In genomic region chr17:8628609-8629169, GRCh38 we compare ENCODE assay signal across 1 cellular context.
A peak's percentile ranks its signal among the peaks of the same experiment; 100 is the strongest.
TF ChIP-seq lines count a peak whose summit lies in the region.

No MANE protein-coding gene starts in this region.

TF ChIP-seq in K562, 482 proteins besides CTCF, POLR2A, EP300 and RAD21 (continued from another document and continues in another):
- no peak for TF ChIP-seq PHTF2 (CRISPR knock-in tag; IDR thresholded peaks at IDR 0.05)
- TF ChIP-seq NFYB (IDR thresholded peaks at IDR 0.05; ENCODE audit: extremely low read depth, insufficient read length) = no peak
- TF ChIP-seq ILK (tag; IDR thresholded peaks at IDR 0.05; ENCODE audit: borderline replicate concordance, low read depth) = no peak
- TF ChIP-seq TRIM24 (IDR thresholded peaks at IDR 0.05) = 0 out of 4 replicates have a peak, but pooled peaks of 1 of the 2 experiments have one; percentile 16
- TF ChIP-seq ADNP (tag; IDR thresholded peaks at IDR 0.05) = no peak
- TF ChIP-seq TCF7L2 (IDR thresholded peaks at IDR 0.05; ENCODE audit: low read depth, low read length) = no peak
- TF ChIP-seq KDM1A (IDR thresholded peaks at IDR 0.05) = peak; percentile 58 to 66
- TF ChIP-seq ZNF212 (CRISPR knock-in tag; IDR thresholded peaks at IDR 0.05) = no peak
- TF ChIP-seq ZFX (CRISPR knock-in tag; IDR thresholded peaks at IDR 0.05) = no peak
- TF ChIP-seq SRSF7 (optimal IDR thresholded peaks at IDR 0.05; ENCODE audit: low read depth, low read length) = no peak
- no peak for TF ChIP-seq ZNF699 (CRISPR knock-in tag; IDR thresholded peaks at IDR 0.05; ENCODE audit: insufficient replicate concordance)
- 0 out of 4 replicates have a peak, but pooled peaks of 1 of the 2 experiments have one; percentile 28 for TF ChIP-seq TBL1XR1 (IDR thresholded peaks at IDR 0.05; ENCODE audit: low read length in 2 of 2)
- TF ChIP-seq, protein P1, sequence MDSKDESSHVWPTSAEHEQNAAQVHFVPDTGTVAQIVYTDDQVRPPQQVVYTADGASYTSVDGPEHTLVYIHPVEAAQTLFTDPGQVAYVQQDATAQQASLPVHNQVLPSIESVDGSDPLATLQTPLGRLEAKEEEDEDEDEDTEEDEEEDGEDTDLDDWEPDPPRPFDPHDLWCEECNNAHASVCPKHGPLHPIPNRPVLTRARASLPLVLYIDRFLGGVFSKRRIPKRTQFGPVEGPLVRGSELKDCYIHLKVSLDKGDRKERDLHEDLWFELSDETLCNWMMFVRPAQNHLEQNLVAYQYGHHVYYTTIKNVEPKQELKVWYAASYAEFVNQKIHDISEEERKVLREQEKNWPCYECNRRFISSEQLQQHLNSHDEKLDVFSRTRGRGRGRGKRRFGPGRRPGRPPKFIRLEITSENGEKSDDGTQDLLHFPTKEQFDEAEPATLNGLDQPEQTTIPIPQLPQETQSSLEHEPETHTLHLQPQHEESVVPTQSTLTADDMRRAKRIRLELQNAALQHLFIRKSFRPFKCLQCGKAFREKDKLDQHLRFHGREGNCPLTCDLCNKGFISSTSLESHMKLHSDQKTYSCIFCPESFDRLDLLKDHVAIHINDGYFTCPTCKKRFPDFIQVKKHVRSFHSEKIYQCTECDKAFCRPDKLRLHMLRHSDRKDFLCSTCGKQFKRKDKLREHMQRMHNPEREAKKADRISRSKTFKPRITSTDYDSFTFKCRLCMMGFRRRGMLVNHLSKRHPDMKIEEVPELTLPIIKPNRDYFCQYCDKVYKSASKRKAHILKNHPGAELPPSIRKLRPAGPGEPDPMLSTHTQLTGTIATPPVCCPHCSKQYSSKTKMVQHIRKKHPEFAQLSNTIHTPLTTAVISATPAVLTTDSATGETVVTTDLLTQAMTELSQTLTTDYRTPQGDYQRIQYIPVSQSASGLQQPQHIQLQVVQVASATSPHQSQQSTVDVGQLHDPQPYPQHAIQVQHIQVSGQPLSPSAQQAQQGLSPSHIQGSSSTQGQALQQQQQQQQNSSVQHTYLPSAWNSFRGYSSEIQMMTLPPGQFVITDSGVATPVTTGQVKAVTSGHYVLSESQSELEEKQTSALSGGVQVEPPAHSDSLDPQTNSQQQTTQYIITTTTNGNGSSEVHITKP (IDR thresholded peaks at IDR 0.05; ENCODE audit: partially characterized antibody) = no peak
- TF ChIP-seq, protein P2, sequence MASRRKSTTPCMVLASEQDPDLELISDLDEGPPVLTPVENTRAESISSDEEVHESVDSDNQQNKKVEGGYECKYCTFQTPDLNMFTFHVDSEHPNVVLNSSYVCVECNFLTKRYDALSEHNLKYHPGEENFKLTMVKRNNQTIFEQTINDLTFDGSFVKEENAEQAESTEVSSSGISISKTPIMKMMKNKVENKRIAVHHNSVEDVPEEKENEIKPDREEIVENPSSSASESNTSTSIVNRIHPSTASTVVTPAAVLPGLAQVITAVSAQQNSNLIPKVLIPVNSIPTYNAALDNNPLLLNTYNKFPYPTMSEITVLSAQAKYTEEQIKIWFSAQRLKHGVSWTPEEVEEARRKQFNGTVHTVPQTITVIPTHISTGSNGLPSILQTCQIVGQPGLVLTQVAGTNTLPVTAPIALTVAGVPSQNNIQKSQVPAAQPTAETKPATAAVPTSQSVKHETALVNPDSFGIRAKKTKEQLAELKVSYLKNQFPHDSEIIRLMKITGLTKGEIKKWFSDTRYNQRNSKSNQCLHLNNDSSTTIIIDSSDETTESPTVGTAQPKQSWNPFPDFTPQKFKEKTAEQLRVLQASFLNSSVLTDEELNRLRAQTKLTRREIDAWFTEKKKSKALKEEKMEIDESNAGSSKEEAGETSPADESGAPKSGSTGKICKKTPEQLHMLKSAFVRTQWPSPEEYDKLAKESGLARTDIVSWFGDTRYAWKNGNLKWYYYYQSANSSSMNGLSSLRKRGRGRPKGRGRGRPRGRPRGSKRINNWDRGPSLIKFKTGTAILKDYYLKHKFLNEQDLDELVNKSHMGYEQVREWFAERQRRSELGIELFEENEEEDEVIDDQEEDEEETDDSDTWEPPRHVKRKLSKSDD (conservative IDR thresholded peaks at IDR 0.05; ENCODE audit: low read length) = no peak
- no peak for TF ChIP-seq ZC3H11A (IDR thresholded peaks at IDR 0.05; ENCODE audit: low read depth, low read length)
- peak; percentile 79 for TF ChIP-seq DPF2 (IDR thresholded peaks at IDR 0.05)
- TF ChIP-seq CREB3L1 (IDR thresholded peaks at IDR 0.05; ENCODE audit: borderline replicate concordance, low read depth) = no peak
- no peak for TF ChIP-seq IRF2 (CRISPR knock-in tag; IDR thresholded peaks at IDR 0.05)
- no peak for TF ChIP-seq POLR2B (IDR thresholded peaks at IDR 0.05; ENCODE audit: low read depth, partially characterized antibody)
- TF ChIP-seq BHLHE40 (IDR thresholded peaks at IDR 0.05; ENCODE audit: low read length) = peak; percentile 92
- no peak for TF ChIP-seq MEF2D (tag; conservative IDR thresholded peaks at IDR 0.05; ENCODE audit: low read depth)
- TF ChIP-seq, protein P3, sequence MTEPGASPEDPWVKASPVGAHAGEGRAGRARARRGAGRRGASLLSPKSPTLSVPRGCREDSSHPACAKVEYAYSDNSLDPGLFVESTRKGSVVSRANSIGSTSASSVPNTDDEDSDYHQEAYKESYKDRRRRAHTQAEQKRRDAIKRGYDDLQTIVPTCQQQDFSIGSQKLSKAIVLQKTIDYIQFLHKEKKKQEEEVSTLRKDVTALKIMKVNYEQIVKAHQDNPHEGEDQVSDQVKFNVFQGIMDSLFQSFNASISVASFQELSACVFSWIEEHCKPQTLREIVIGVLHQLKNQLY (CRISPR knock-in tag; conservative IDR thresholded peaks at IDR 0.05) = no peak
- TF ChIP-seq TAL1 (IDR thresholded peaks at IDR 0.05) = peak; percentile 80
- TF ChIP-seq HMG20A (CRISPR knock-in tag; conservative IDR thresholded peaks at IDR 0.05) = no peak
- TF ChIP-seq FOXK1 (CRISPR knock-in tag; IDR thresholded peaks at IDR 0.05; ENCODE audit: borderline replicate concordance) = no peak
- no peak for TF ChIP-seq SNIP1 (IDR thresholded peaks at IDR 0.05; ENCODE audit: low read depth)
- TF ChIP-seq MYBL2 (IDR thresholded peaks at IDR 0.05; ENCODE audit: low read depth) = no peak
- TF ChIP-seq MYBL2 (CRISPR knock-in tag; IDR thresholded peaks at IDR 0.05; ENCODE audit: borderline replicate concordance) = no peak
- peak; percentile 22 for TF ChIP-seq HDAC3 (IDR thresholded peaks at IDR 0.05; ENCODE audit: borderline replicate concordance, partially characterized antibody)
- no peak for TF ChIP-seq SRSF1 (IDR thresholded peaks at IDR 0.05; ENCODE audit: low read depth, low read length)
- TF ChIP-seq JUN (IDR thresholded peaks at IDR 0.05; ENCODE audit: borderline replicate concordance, low read depth, low read length) = no peak
- TF ChIP-seq JUN (CRISPR knock-in tag; IDR thresholded peaks at IDR 0.05; ENCODE audit: borderline replicate concordance) = no peak
- 0 out of 2 replicates have a peak, but pooled peaks have one; percentile 46 for TF ChIP-seq KAT8 (IDR thresholded peaks at IDR 0.05; ENCODE audit: low read depth)
- TF ChIP-seq NRF1 (conservative IDR thresholded peaks at IDR 0.05 in 1 of 2, IDR thresholded peaks at IDR 0.05 in 1 of 2) = no peak
- peak; percentile 70 for TF ChIP-seq MTA2 (IDR thresholded peaks at IDR 0.05; ENCODE audit: low read depth)
- peak in 1 of 3 experiments; percentile 34 for TF ChIP-seq YY1 (IDR thresholded peaks at IDR 0.05; ENCODE audit: borderline replicate concordance in 1 of 3, control insufficient read depth in 1 of 3, extremely low read depth in 1 of 3, insufficient read depth in 3 of 3, insufficient read length in 1 of 3, insufficient replicate concordance in 2 of 3, low read depth in 1 of 3, low read length in 2 of 3)
- TF ChIP-seq, protein P4, sequence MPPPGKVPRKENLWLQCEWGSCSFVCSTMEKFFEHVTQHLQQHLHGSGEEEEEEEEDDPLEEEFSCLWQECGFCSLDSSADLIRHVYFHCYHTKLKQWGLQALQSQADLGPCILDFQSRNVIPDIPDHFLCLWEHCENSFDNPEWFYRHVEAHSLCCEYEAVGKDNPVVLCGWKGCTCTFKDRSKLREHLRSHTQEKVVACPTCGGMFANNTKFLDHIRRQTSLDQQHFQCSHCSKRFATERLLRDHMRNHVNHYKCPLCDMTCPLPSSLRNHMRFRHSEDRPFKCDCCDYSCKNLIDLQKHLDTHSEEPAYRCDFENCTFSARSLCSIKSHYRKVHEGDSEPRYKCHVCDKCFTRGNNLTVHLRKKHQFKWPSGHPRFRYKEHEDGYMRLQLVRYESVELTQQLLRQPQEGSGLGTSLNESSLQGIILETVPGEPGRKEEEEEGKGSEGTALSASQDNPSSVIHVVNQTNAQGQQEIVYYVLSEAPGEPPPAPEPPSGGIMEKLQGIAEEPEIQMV (tag; conservative IDR thresholded peaks at IDR 0.05; ENCODE audit: low read depth) = no peak
- TF ChIP-seq U2AF1 (optimal IDR thresholded peaks at IDR 0.05; ENCODE audit: low read depth, low read length) = no peak
- no peak for TF ChIP-seq WHSC1 (IDR thresholded peaks at IDR 0.05; ENCODE audit: low read length)
- peak; percentile 90 for TF ChIP-seq ARID1B (IDR thresholded peaks at IDR 0.05)
- no peak for TF ChIP-seq MEIS2 (IDR thresholded peaks at IDR 0.05; ENCODE audit: partially characterized antibody)
- no peak for TF ChIP-seq POLR2G (IDR thresholded peaks at IDR 0.05; ENCODE audit: low read depth, low read length)
- TF ChIP-seq MAFG (tag; conservative IDR thresholded peaks at IDR 0.05) = no peak
- TF ChIP-seq TFAP4 (CRISPR knock-in tag; IDR thresholded peaks at IDR 0.05; ENCODE audit: borderline replicate concordance) = no peak
- TF ChIP-seq, protein P5, sequence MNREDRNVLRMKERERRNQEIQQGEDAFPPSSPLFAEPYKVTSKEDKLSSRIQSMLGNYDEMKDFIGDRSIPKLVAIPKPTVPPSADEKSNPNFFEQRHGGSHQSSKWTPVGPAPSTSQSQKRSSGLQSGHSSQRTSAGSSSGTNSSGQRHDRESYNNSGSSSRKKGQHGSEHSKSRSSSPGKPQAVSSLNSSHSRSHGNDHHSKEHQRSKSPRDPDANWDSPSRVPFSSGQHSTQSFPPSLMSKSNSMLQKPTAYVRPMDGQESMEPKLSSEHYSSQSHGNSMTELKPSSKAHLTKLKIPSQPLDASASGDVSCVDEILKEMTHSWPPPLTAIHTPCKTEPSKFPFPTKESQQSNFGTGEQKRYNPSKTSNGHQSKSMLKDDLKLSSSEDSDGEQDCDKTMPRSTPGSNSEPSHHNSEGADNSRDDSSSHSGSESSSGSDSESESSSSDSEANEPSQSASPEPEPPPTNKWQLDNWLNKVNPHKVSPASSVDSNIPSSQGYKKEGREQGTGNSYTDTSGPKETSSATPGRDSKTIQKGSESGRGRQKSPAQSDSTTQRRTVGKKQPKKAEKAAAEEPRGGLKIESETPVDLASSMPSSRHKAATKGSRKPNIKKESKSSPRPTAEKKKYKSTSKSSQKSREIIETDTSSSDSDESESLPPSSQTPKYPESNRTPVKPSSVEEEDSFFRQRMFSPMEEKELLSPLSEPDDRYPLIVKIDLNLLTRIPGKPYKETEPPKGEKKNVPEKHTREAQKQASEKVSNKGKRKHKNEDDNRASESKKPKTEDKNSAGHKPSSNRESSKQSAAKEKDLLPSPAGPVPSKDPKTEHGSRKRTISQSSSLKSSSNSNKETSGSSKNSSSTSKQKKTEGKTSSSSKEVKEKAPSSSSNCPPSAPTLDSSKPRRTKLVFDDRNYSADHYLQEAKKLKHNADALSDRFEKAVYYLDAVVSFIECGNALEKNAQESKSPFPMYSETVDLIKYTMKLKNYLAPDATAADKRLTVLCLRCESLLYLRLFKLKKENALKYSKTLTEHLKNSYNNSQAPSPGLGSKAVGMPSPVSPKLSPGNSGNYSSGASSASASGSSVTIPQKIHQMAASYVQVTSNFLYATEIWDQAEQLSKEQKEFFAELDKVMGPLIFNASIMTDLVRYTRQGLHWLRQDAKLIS (CRISPR knock-in tag; IDR thresholded peaks at IDR 0.05) = no peak
- TF ChIP-seq MTA3 (IDR thresholded peaks at IDR 0.05; ENCODE audit: borderline replicate concordance) = no peak
- no peak for TF ChIP-seq RHOXF2B (CRISPR knock-in tag; conservative IDR thresholded peaks at IDR 0.05)
- TF ChIP-seq, protein P6, sequence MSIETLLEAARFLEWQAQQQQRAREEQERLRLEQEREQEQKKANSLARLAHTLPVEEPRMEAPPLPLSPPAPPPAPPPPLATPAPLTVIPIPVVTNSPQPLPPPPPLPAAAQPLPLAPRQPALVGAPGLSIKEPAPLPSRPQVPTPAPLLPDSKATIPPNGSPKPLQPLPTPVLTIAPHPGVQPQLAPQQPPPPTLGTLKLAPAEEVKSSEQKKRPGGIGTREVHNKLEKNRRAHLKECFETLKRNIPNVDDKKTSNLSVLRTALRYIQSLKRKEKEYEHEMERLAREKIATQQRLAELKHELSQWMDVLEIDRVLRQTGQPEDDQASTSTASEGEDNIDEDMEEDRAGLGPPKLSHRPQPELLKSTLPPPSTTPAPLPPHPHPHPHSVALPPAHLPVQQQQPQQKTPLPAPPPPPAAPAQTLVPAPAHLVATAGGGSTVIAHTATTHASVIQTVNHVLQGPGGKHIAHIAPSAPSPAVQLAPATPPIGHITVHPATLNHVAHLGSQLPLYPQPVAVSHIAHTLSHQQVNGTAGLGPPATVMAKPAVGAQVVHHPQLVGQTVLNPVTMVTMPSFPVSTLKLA (conservative IDR thresholded peaks at IDR 0.05) = no peak
- no peak for TF ChIP-seq NFATC3 (IDR thresholded peaks at IDR 0.05)
- no peak for TF ChIP-seq NBN (IDR thresholded peaks at IDR 0.05; ENCODE audit: low read depth)
- no peak for TF ChIP-seq ZKSCAN8 (CRISPR knock-in tag; IDR thresholded peaks at IDR 0.05)
- no peak for TF ChIP-seq PREB (CRISPR knock-in tag; IDR thresholded peaks at IDR 0.05)
- TF ChIP-seq TCFL5 (CRISPR knock-in tag; conservative IDR thresholded peaks at IDR 0.05) = no peak
